ENCODE assay signal across 8 cellular contexts in the genomic region with DNA sequence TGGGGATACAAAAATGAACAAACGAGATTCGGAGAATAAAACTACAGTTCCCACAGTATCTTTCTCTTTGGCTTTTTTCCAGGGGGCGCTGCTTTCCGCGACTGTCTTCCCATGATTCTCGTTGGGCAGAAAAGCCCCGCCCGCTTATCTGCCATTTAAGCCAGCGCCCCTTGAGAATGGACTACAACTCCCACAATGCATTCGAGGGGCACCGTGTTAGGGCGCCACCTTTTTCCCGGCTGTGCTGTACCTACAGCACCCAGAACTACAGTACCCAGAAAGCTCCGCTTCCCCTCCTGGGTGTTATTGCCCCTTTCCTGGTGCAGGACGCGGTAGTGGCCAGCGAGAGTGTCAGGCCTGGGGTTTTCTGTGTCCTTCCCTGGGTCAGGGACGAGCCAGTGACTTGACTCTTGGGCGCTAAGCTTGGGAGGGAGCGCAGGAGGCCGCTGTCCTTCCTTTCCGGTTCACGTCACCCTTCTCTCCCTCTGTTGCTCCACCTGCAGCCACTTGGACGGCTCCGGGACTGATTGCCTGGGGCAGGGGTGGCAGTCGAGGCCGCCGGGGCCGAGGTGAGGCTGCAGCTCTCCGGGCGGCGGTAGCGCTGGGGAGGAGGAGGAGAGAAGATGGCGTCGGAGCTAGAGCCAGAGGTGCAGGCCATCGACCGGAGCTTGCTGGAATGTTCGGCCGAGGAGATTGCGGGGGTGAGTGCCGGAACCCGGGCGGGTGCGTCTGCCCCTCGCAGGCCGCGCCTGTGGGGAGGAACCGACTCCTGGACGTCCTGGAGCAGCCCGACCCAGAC. TPM values are rescaled to one million over a fixed set of nuclear protein-coding genes. Genes with fewer than 3 reads are reported as not detected.
DNase-seq lines count a peak whose midpoint lies in the region; ATAC-seq, FAIRE-seq and TF ChIP-seq lines count a peak whose summit lies in the region.

A gene (plus strand): TSS at position 333 of the 799 bp plus-strand sequence. CDS start 291 bp downstream, at position 624.

- intact Hi-C loops in kidney (cut with DNase I), result no loop called here

- H3K27ac Mint-ChIP-seq in chondrocyte (ENCODE audit: unreplicated experiment), result peak within 1 kb of the TSS; percentile 97

- H3K36me3 Mint-ChIP-seq in chondrocyte (ENCODE audit: low read depth), result no peaks in the 10 kb centered on the region

- DNase-seq in BE2C (peak; percentile 97), NCI-H510A treated with DMSO at 0.1 percent for 48 hours (lab: John Stamatoyannopoulos, UW) (peak; percentile 99), chondrocyte (ENCODE audit: low spot score) (peak; percentile 96), kidney (peak; percentile 98)
- DNase-seq in activated CD4-positive, alpha-beta T cell treated with anti-CD3 and anti-CD28 coated beads for 24 hours (ENCODE audit: low read depth in 2 of 2), result peak; percentile 87 to 90
- DNase-seq in stimulated activated CD4-positive, alpha-beta T cell treated with anti-CD3 and anti-CD28 coated beads, Interleukin-15, amount 100 ng/mL, for 24 hours, result peak; percentile 96

- H3K4me3 ChIP-seq in BE2C (ENCODE audit: low read depth, low read length), result peak within 1 kb of the TSS; percentile 96
- peak within 1 kb of the TSS; percentile 95 to 99 for H3K4me3 ChIP-seq in kidney (ENCODE audit: low read length in 2 of 2)

- peak; percentile 88 for ATAC-seq in HG03439 (IDR thresholded peaks at IDR 0.05; ENCODE audit: unreplicated experiment)

- no peaks in the 10 kb centered on the region for H3K9me3 Mint-ChIP-seq in chondrocyte (ENCODE audit: low read depth)

- H3K9ac ChIP-seq in kidney (ENCODE audit: low read length in 2 of 2), result peak within 1 kb of the TSS; percentile 99

- TF ChIP-seq CTCF in BE2C (IDR thresholded peaks at IDR 0.05; ENCODE audit: low read depth, low read length) (peak; percentile 59), chondrocyte (IDR thresholded peaks at IDR 0.05) (peak; percentile 74), kidney (IDR thresholded peaks at IDR 0.05; ENCODE audit: borderline replicate concordance, extremely low read depth, insufficient read depth) (peak; percentile 32)

- no peaks in the 10 kb centered on the region for H3K27me3 ChIP-seq in BE2C

- H3K4me3 Mint-ChIP-seq in chondrocyte (ENCODE audit: unreplicated experiment), result peak within 1 kb of the TSS; percentile 96

- H3K36me3 ChIP-seq in BE2C (peaks cover 4% of the 10 kb centered on the region; the same call in 1 of the 2 replicates), kidney (ENCODE audit: control insufficient read depth in 1 of 2, insufficient read depth in 2 of 2, low read length in 2 of 2) (no peaks in the 10 kb centered on the region)

- H3K9me3 ChIP-seq in BE2C (no peaks in the 10 kb centered on the region), kidney (ENCODE audit: control insufficient read depth in 1 of 2, low read length in 2 of 2) (no peaks in the 10 kb centered on the region)

- peak; percentile 91 for FAIRE-seq in kidney (lab: Jason Lieb, UNC)

- peaks cover 28% of the 10 kb centered on the region for H3K4me1 Mint-ChIP-seq in chondrocyte (ENCODE audit: low read depth)

- H3K4me1 ChIP-seq in BE2C, result no peaks in the 10 kb centered on the region
- H3K4me1 ChIP-seq in kidney (ENCODE audit: control insufficient read depth in 1 of 2, insufficient read depth in 1 of 2, low read depth in 1 of 2, low read length in 2 of 2), result peaks cover 0 to 4% of the 10 kb centered on the region in 2 donors

- TF ChIP-seq POLR2A in GM19193 (IDR thresholded peaks at IDR 0.05; ENCODE audit: extremely low read depth, insufficient read depth, insufficient read length), result peak; percentile 66

- H3K27ac ChIP-seq in kidney (ENCODE audit: low read depth in 2 of 2, low read length in 2 of 2), result peak within 1 kb of the TSS; percentile 99 to 100

- no peaks in the 10 kb centered on the region for H3K27me3 Mint-ChIP-seq in chondrocyte (ENCODE audit: low read depth)

RNA-seq across cellular contexts. Expression of the gene that starts here (rescaled TPM):
- polyA plus RNA-seq in BE2C (2012; ENCODE audit: insufficient read depth, insufficient read length, low read depth), result 5.0 TPM
- 20.9 to 25.7 TPM (median 20.9 TPM) in 3 replicates for total RNA-seq in chondrocyte
- 35.2 TPM for total RNA-seq in kidney
- 7.6 TPM for polyA plus RNA-seq in kidney (ENCODE audit: insufficient read depth, low read depth, low replicate concordance)

Comparison
In these comparisons a context has a peak if more than half of its experiments do, and no peak if none do; other contexts are left out.
1. Peak in every context shown above with its lines: DNase-seq, ATAC-seq, H3K4me3 ChIP-seq and H3K27ac ChIP-seq.